ENCODE assay signal across 1 cellular context in the genomic region with DNA sequence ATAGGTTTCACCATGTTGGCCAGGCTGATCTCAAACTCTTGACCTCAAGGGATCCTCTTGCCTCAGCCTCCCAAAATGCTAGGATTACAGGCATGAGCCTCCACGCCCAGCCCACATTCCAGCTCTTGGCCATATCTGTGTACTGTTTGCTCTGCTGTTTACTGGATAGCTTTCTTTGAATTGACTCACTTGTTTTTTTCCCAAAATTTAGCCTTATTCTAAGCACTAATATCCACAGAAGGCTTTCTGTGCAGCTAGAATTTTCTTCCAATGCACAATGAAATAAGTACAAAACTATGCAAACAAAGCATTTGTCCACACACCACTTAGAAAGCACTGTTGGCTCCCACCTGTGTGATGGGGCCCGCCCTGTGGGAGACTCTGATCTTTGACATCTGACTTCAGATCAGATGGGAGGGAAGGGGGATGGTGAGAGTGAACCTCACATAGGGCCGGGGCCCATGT.
TF ChIP-seq lines count a peak whose summit lies in the region.

No MANE protein-coding gene starts in this region.

TF ChIP-seq in SK-N-SH treated with all-trans-retinoic acid at 6 μM for 48 hours, 23 proteins besides CTCF, POLR2A, EP300 and RAD21 (continued from another document):
- TF ChIP-seq ZFP3 (CRISPR knock-in tag; IDR thresholded peaks at IDR 0.05) = no peak
